ENCODE assay signal across 1 cellular context in the genomic region with DNA sequence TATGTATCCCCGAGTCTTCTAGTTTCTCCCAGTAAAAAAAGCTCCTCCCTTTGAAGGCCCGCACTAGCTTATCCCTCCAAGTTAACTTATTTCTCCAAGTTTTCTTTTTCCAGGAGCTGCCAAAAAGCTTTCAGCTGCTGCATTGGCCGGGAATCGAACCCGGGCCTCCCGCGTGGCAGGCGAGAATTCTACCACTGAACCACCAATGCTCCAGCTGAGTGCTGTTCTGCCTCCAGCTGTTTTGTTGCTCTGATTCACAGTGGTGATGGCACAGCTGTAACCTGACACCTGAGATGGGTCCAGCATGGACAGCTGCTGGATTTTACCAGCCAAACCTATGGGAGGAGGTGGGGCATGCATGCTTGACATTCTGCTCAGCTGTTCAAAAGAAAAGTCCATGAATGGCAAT.
TF ChIP-seq lines count a peak whose summit lies in the region.

No MANE protein-coding gene starts in this region.

TF ChIP-seq in HepG2, 621 proteins besides CTCF, POLR2A, EP300 and RAD21 (continued from another document and continues in another):
- TF ChIP-seq, protein P1, sequence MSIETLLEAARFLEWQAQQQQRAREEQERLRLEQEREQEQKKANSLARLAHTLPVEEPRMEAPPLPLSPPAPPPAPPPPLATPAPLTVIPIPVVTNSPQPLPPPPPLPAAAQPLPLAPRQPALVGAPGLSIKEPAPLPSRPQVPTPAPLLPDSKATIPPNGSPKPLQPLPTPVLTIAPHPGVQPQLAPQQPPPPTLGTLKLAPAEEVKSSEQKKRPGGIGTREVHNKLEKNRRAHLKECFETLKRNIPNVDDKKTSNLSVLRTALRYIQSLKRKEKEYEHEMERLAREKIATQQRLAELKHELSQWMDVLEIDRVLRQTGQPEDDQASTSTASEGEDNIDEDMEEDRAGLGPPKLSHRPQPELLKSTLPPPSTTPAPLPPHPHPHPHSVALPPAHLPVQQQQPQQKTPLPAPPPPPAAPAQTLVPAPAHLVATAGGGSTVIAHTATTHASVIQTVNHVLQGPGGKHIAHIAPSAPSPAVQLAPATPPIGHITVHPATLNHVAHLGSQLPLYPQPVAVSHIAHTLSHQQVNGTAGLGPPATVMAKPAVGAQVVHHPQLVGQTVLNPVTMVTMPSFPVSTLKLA (IDR thresholded peaks at IDR 0.05): no peak
- no peak for TF ChIP-seq SUZ12 (IDR thresholded peaks at IDR 0.05; ENCODE audit: low read depth, low read length)
- no peak for TF ChIP-seq HES4 (CRISPR knock-in tag; IDR thresholded peaks at IDR 0.05; ENCODE audit: borderline replicate concordance)
- TF ChIP-seq HBP1 (CRISPR knock-in tag; IDR thresholded peaks at IDR 0.05; ENCODE audit: low read depth): no peak
- TF ChIP-seq, protein P2, sequence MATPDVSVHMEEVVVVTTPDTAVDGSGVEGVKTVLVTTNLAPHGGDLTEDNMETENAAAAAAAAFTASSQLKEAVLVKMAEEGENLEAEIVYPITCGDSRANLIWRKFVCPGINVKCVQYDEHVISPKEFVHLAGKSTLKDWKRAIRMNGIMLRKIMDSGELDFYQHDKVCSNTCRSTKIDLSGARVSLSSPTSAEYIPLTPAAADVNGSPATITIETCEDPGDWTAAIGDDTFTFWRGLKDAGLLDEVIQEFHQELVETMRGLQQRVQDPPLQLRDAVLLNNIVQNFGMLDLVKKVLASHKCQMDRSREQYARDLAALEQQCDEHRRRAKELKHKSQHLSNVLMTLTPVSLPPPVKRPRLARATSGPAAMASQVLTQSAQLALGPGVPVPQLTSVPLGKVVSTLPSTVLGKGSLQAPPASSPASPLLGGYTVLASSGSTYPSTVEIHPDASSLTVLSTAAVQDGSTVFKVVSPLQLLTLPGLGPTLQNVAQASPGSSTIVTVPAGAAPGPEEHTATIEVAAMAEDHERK (CRISPR knock-in tag; IDR thresholded peaks at IDR 0.05; ENCODE audit: low read depth): no peak
- TF ChIP-seq NCOA5 (CRISPR knock-in tag; IDR thresholded peaks at IDR 0.05): no peak
- no peak for TF ChIP-seq IKZF4 (CRISPR knock-in tag; IDR thresholded peaks at IDR 0.05; ENCODE audit: borderline replicate concordance, low read depth, not compliant biosample characterization)
- no peak; the same call in 1 of the 2 replicates for TF ChIP-seq ZSCAN9 (CRISPR knock-in tag; IDR thresholded peaks at IDR 0.05; ENCODE audit: borderline replicate concordance)
- TF ChIP-seq IRF2 (CRISPR knock-in tag; IDR thresholded peaks at IDR 0.05): 0 out of 2 replicates have a peak, but pooled peaks have one; percentile 15
- no peak for TF ChIP-seq ZNF646 (CRISPR knock-in tag; IDR thresholded peaks at IDR 0.05)
- TF ChIP-seq, protein P3, sequence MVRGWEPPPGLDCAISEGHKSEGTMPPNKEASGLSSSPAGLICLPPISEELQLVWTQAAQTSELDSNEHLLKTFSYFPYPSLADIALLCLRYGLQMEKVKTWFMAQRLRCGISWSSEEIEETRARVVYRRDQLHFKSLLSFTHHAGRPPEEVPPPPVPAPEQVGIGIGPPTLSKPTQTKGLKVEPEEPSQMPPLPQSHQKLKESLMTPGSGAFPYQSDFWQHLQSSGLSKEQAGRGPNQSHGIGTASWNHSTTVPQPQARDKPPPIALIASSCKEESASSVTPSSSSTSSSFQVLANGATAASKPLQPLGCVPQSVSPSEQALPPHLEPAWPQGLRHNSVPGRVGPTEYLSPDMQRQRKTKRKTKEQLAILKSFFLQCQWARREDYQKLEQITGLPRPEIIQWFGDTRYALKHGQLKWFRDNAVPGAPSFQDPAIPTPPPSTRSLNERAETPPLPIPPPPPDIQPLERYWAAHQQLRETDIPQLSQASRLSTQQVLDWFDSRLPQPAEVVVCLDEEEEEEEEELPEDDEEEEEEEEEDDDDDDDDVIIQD (CRISPR knock-in tag; IDR thresholded peaks at IDR 0.05; ENCODE audit: low read depth): no peak
- peak; percentile 65 for TF ChIP-seq ARID4A (CRISPR knock-in tag; IDR thresholded peaks at IDR 0.05; ENCODE audit: borderline replicate concordance)
- no peak for TF ChIP-seq NFYB (CRISPR knock-in tag; IDR thresholded peaks at IDR 0.05)
- no peak for TF ChIP-seq MTA1 (CRISPR knock-in tag; IDR thresholded peaks at IDR 0.05; ENCODE audit: borderline replicate concordance)
- no peak for TF ChIP-seq NFE2L1 (CRISPR knock-in tag; IDR thresholded peaks at IDR 0.05; ENCODE audit: borderline replicate concordance)
- TF ChIP-seq YEATS2 (CRISPR knock-in tag; IDR thresholded peaks at IDR 0.05; ENCODE audit: borderline replicate concordance): no peak; the same call in 1 of the 2 replicates
- no peak for TF ChIP-seq ZSCAN25 (CRISPR knock-in tag; IDR thresholded peaks at IDR 0.05)
- no peak; the same call in 1 of the 2 replicates for TF ChIP-seq NFYC (CRISPR knock-in tag; IDR thresholded peaks at IDR 0.05)
- TF ChIP-seq ZNF496 (CRISPR knock-in tag; IDR thresholded peaks at IDR 0.05; ENCODE audit: insufficient replicate concordance): no peak
- TF ChIP-seq, protein P4, sequence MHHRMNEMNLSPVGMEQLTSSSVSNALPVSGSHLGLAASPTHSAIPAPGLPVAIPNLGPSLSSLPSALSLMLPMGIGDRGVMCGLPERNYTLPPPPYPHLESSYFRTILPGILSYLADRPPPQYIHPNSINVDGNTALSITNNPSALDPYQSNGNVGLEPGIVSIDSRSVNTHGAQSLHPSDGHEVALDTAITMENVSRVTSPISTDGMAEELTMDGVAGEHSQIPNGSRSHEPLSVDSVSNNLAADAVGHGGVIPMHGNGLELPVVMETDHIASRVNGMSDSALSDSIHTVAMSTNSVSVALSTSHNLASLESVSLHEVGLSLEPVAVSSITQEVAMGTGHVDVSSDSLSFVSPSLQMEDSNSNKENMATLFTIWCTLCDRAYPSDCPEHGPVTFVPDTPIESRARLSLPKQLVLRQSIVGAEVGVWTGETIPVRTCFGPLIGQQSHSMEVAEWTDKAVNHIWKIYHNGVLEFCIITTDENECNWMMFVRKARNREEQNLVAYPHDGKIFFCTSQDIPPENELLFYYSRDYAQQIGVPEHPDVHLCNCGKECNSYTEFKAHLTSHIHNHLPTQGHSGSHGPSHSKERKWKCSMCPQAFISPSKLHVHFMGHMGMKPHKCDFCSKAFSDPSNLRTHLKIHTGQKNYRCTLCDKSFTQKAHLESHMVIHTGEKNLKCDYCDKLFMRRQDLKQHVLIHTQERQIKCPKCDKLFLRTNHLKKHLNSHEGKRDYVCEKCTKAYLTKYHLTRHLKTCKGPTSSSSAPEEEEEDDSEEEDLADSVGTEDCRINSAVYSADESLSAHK (CRISPR knock-in tag; IDR thresholded peaks at IDR 0.05; ENCODE audit: borderline replicate concordance): no peak
- no peak for TF ChIP-seq EED (CRISPR knock-in tag; IDR thresholded peaks at IDR 0.05)
- no peak for TF ChIP-seq NFIC (IDR thresholded peaks at IDR 0.05; ENCODE audit: low read length)
- TF ChIP-seq ZBTB49 (CRISPR knock-in tag; IDR thresholded peaks at IDR 0.05; ENCODE audit: borderline replicate concordance): no peak
- TF ChIP-seq KAT7 (CRISPR knock-in tag; IDR thresholded peaks at IDR 0.05; ENCODE audit: borderline replicate concordance): no peak
- TF ChIP-seq ZNF101 (CRISPR knock-in tag; IDR thresholded peaks at IDR 0.05; ENCODE audit: borderline replicate concordance, low read depth): no peak
